Comparison of ENCODE assay signal across 1 cellular context in the genomic region with DNA sequence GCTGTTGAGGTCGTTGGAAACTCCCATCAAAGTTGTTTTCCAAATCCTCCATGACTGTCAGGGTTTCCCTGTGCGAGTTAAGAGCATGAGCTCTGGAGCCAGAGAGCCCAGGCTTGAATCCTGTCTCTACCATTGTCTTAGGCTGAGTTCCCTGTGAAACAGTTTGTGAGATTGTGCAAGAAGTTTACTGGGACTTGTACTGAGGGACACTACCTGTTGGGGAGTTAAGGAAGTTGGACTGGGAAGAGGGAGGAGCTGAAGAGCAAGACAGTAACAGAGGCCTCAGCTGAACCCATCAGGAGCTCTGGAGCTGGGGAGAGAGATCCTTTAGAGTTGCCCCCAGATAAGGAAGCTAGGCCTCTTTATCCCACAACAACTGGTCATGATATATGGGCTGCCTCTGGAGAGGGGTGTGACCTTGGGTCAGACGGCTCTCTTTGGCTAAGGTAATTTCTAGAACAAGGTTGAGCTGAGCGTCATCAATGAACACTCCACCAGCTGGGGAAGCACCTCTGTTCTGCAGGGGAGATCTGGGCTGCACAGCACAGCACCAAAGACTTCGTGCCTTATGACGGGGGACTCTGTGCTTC.
TF ChIP-seq lines count a peak whose summit lies in the region.

No MANE protein-coding gene starts in this region.

TF ChIP-seq in K562, 482 proteins besides CTCF, POLR2A, EP300 and RAD21 (continued from another document):
- TF ChIP-seq, protein P1, sequence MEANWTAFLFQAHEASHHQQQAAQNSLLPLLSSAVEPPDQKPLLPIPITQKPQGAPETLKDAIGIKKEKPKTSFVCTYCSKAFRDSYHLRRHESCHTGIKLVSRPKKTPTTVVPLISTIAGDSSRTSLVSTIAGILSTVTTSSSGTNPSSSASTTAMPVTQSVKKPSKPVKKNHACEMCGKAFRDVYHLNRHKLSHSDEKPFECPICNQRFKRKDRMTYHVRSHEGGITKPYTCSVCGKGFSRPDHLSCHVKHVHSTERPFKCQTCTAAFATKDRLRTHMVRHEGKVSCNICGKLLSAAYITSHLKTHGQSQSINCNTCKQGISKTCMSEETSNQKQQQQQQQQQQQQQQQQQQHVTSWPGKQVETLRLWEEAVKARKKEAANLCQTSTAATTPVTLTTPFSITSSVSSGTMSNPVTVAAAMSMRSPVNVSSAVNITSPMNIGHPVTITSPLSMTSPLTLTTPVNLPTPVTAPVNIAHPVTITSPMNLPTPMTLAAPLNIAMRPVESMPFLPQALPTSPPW (CRISPR knock-in tag; IDR thresholded peaks at IDR 0.05) = peak; percentile 26; the same call in 1 of the 2 replicates
- TF ChIP-seq, protein P2, sequence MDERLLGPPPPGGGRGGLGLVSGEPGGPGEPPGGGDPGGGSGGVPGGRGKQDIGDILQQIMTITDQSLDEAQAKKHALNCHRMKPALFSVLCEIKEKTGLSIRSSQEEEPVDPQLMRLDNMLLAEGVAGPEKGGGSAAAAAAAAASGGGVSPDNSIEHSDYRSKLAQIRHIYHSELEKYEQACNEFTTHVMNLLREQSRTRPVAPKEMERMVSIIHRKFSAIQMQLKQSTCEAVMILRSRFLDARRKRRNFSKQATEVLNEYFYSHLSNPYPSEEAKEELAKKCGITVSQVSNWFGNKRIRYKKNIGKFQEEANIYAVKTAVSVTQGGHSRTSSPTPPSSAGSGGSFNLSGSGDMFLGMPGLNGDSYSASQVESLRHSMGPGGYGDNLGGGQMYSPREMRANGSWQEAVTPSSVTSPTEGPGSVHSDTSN (CRISPR knock-in tag; IDR thresholded peaks at IDR 0.05; ENCODE audit: low read depth) = no peak
- TF ChIP-seq, protein P2 (tag; conservative IDR thresholded peaks at IDR 0.05; ENCODE audit: low read depth) = peak; percentile 83
- TF ChIP-seq JUND (IDR thresholded peaks at IDR 0.05; ENCODE audit: borderline replicate concordance, low read depth, low read length) (no peak), JUND (tag; IDR thresholded peaks at IDR 0.05; ENCODE audit: borderline replicate concordance, low read depth, low read length) (peak; percentile 32; the same call in 1 of the 3 replicates), POLR2AphosphoS5 (IDR thresholded peaks at IDR 0.05; ENCODE audit: control insufficient read depth, insufficient read depth, low read depth, low read length) (no peak), CEBPG (CRISPR knock-in tag; IDR thresholded peaks at IDR 0.05) (no peak), CEBPG (tag; conservative IDR thresholded peaks at IDR 0.05 in 1 of 2, IDR thresholded peaks at IDR 0.05 in 1 of 2) (peak in 1 of 2 experiments; percentile 46; a peak in 1 of 4 replicates), ATF1 (CRISPR knock-in tag; IDR thresholded peaks at IDR 0.05) (no peak), ATF1 (tag; IDR thresholded peaks at IDR 0.05) (peak; percentile 24; the same call in 1 of the 2 replicates), ARNT (IDR thresholded peaks at IDR 0.05) (peak in 1 of 2 experiments; percentile 92; a peak in 2 of 4 replicates), ZNF583 (CRISPR knock-in tag; IDR thresholded peaks at IDR 0.05) (no peak), ZNF232 (CRISPR knock-in tag; IDR thresholded peaks at IDR 0.05) (no peak), ZNF561 (CRISPR knock-in tag; conservative IDR thresholded peaks at IDR 0.05) (no peak), ELF1 (tag; IDR thresholded peaks at IDR 0.05) (peak; percentile 39; the same call in 1 of the 2 replicates), NR2C2 (CRISPR knock-in tag; IDR thresholded peaks at IDR 0.05) (no peak), NR2C2 (tag; IDR thresholded peaks at IDR 0.05) (peak; percentile 30; the same call in 1 of the 2 replicates), MEIS2 (IDR thresholded peaks at IDR 0.05; ENCODE audit: partially characterized antibody) (peak; percentile 88)
- TF ChIP-seq, protein P3, sequence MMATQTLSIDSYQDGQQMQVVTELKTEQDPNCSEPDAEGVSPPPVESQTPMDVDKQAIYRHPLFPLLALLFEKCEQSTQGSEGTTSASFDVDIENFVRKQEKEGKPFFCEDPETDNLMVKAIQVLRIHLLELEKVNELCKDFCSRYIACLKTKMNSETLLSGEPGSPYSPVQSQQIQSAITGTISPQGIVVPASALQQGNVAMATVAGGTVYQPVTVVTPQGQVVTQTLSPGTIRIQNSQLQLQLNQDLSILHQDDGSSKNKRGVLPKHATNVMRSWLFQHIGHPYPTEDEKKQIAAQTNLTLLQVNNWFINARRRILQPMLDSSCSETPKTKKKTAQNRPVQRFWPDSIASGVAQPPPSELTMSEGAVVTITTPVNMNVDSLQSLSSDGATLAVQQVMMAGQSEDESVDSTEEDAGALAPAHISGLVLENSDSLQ (IDR thresholded peaks at IDR 0.05) = peak; percentile 52
- TF ChIP-seq, protein P4, sequence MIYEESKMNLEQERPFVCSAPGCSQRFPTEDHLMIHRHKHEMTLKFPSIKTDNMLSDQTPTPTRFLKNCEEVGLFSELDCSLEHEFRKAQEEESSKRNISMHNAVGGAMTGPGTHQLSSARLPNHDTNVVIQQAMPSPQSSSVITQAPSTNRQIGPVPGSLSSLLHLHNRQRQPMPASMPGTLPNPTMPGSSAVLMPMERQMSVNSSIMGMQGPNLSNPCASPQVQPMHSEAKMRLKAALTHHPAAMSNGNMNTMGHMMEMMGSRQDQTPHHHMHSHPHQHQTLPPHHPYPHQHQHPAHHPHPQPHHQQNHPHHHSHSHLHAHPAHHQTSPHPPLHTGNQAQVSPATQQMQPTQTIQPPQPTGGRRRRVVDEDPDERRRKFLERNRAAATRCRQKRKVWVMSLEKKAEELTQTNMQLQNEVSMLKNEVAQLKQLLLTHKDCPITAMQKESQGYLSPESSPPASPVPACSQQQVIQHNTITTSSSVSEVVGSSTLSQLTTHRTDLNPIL (CRISPR knock-in tag; IDR thresholded peaks at IDR 0.05) = no peak
